2 cellular contexts compared by ENCODE assay signal in the genomic region with DNA sequence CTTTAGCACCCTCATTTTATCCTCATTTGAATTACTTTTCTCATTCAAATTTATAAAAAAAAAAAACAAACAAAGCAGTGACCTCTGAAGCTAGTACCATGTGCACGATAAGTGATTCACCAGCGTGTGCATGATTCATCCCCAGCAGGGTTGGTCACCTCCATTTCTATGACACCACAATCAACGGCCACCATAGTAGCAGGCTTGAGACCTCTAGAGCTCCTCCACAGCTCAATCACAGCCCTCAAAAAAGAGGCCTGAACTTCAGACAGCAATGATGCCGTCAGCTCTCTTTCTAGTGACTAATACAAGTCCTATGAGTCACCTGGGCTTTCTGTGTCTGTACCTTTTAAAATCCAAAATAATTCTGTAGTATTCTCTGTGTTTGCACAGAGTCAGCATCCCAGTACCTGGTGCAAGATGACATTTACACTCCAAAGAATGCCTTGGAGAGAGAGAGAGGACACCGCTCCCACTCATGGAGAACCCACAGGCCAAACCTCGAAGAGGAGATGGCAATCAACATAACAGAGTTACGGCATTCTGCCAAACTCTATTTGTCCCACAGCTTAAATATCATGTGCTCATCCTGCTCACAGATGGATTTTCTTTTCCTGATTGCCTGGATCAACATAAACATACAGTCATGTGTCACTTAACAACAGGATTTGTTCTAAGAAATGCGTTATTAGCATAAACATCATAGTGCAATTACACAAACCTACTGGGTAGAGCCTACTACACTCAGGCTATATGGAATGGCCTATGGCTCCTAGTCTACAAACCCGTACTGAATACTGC.
TF ChIP-seq lines count a peak whose summit lies in the region.

No MANE protein-coding gene starts in this region.

TF ChIP-seq in HEK293, 187 proteins besides CTCF, POLR2A, EP300 and RAD21 (continued from another document and continues in another):
- TF ChIP-seq BCL11A (tag by site-specific recombination; IDR thresholded peaks at IDR 0.05; ENCODE audit: low read depth) (peak; percentile 16; the same call in 1 of the 2 replicates), ZNF560 (tag by site-specific recombination; IDR thresholded peaks at IDR 0.05; ENCODE audit: borderline replicate concordance) (no peak), ZNF558 (tag by site-specific recombination; IDR thresholded peaks at IDR 0.05) (0 out of 2 replicates have a peak, but pooled peaks have one; percentile 13), ZNF24 (tag by site-specific recombination; IDR thresholded peaks at IDR 0.05) (no peak), YY2 (tag by site-specific recombination; IDR thresholded peaks at IDR 0.05) (peak; percentile 47; the same call in 1 of the 2 replicates), ZNF366 (tag by site-specific recombination; conservative IDR thresholded peaks at IDR 0.05) (peak; percentile 77), GLIS2 (tag by site-specific recombination; IDR thresholded peaks at IDR 0.05) (peak; percentile 38; the same call in 1 of the 2 replicates), SCRT1 (tag by site-specific recombination; IDR thresholded peaks at IDR 0.05; ENCODE audit: borderline replicate concordance) (no peak), FEZF1 (tag by site-specific recombination; IDR thresholded peaks at IDR 0.05) (0 out of 2 replicates have a peak, but pooled peaks have one; percentile 30), ZNF600 (tag by site-specific recombination; IDR thresholded peaks at IDR 0.05) (peak; percentile 61), SP7 (tag by site-specific recombination; IDR thresholded peaks at IDR 0.05) (peak; percentile 56; the same call in 1 of the 2 replicates), ZNF132 (tag by site-specific recombination; IDR thresholded peaks at IDR 0.05; ENCODE audit: borderline replicate concordance) (no peak), GLI2 (tag by site-specific recombination; IDR thresholded peaks at IDR 0.05; ENCODE audit: borderline replicate concordance, low read depth) (no peak; the same call in 1 of the 2 replicates), ZNF843 (tag by site-specific recombination; IDR thresholded peaks at IDR 0.05) (peak; percentile 70; the same call in 1 of the 2 replicates), ZNF660 (tag by site-specific recombination; IDR thresholded peaks at IDR 0.05) (0 out of 2 replicates have a peak, but pooled peaks have one; percentile 29), SALL2 (tag by site-specific recombination; IDR thresholded peaks at IDR 0.05; ENCODE audit: borderline replicate concordance) (no peak), ZNF626 (tag by site-specific recombination; IDR thresholded peaks at IDR 0.05) (no peak)
- TF ChIP-seq, protein P1, sequence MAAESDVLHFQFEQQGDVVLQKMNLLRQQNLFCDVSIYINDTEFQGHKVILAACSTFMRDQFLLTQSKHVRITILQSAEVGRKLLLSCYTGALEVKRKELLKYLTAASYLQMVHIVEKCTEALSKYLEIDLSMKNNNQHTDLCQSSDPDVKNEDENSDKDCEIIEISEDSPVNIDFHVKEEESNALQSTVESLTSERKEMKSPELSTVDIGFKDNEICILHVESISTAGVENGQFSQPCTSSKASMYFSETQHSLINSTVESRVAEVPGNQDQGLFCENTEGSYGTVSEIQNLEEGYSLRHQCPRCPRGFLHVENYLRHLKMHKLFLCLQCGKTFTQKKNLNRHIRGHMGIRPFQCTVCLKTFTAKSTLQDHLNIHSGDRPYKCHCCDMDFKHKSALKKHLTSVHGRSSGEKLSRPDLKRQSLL (tag by site-specific recombination; IDR thresholded peaks at IDR 0.05) = peak; percentile 92
- TF ChIP-seq, protein P2, sequence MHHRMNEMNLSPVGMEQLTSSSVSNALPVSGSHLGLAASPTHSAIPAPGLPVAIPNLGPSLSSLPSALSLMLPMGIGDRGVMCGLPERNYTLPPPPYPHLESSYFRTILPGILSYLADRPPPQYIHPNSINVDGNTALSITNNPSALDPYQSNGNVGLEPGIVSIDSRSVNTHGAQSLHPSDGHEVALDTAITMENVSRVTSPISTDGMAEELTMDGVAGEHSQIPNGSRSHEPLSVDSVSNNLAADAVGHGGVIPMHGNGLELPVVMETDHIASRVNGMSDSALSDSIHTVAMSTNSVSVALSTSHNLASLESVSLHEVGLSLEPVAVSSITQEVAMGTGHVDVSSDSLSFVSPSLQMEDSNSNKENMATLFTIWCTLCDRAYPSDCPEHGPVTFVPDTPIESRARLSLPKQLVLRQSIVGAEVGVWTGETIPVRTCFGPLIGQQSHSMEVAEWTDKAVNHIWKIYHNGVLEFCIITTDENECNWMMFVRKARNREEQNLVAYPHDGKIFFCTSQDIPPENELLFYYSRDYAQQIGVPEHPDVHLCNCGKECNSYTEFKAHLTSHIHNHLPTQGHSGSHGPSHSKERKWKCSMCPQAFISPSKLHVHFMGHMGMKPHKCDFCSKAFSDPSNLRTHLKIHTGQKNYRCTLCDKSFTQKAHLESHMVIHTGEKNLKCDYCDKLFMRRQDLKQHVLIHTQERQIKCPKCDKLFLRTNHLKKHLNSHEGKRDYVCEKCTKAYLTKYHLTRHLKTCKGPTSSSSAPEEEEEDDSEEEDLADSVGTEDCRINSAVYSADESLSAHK (tag by site-specific recombination; IDR thresholded peaks at IDR 0.05) = no peak
- TF ChIP-seq, protein P3, sequence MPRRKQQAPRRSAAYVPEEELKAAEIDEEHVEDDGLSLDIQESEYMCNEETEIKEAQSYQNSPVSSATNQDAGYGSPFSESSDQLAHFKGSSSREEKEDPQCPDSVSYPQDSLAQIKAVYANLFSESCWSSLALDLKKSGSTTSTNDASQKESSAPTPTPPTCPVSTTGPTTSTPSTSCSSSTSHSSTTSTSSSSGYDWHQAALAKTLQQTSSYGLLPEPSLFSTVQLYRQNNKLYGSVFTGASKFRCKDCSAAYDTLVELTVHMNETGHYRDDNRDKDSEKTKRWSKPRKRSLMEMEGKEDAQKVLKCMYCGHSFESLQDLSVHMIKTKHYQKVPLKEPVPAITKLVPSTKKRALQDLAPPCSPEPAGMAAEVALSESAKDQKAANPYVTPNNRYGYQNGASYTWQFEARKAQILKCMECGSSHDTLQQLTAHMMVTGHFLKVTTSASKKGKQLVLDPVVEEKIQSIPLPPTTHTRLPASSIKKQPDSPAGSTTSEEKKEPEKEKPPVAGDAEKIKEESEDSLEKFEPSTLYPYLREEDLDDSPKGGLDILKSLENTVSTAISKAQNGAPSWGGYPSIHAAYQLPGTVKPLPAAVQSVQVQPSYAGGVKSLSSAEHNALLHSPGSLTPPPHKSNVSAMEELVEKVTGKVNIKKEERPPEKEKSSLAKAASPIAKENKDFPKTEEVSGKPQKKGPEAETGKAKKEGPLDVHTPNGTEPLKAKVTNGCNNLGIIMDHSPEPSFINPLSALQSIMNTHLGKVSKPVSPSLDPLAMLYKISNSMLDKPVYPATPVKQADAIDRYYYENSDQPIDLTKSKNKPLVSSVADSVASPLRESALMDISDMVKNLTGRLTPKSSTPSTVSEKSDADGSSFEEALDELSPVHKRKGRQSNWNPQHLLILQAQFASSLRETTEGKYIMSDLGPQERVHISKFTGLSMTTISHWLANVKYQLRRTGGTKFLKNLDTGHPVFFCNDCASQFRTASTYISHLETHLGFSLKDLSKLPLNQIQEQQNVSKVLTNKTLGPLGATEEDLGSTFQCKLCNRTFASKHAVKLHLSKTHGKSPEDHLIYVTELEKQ (tag by site-specific recombination; IDR thresholded peaks at IDR 0.05; ENCODE audit: borderline replicate concordance) = no peak

TF ChIP-seq in HepG2, 621 proteins besides CTCF, POLR2A, EP300 and RAD21 (continued from another document):
- TF ChIP-seq ZNF496 (CRISPR knock-in tag; IDR thresholded peaks at IDR 0.05; ENCODE audit: insufficient replicate concordance) (no peak), CREB1 (IDR thresholded peaks at IDR 0.05) (peak; percentile 40), CREB1 (CRISPR knock-in tag; IDR thresholded peaks at IDR 0.05) (no peak), FOSL2 (CRISPR knock-in tag; IDR thresholded peaks at IDR 0.05) (peak; percentile 46), ZNF253 (CRISPR knock-in tag; IDR thresholded peaks at IDR 0.05; ENCODE audit: borderline replicate concordance) (no peak)
- TF ChIP-seq, protein P4, sequence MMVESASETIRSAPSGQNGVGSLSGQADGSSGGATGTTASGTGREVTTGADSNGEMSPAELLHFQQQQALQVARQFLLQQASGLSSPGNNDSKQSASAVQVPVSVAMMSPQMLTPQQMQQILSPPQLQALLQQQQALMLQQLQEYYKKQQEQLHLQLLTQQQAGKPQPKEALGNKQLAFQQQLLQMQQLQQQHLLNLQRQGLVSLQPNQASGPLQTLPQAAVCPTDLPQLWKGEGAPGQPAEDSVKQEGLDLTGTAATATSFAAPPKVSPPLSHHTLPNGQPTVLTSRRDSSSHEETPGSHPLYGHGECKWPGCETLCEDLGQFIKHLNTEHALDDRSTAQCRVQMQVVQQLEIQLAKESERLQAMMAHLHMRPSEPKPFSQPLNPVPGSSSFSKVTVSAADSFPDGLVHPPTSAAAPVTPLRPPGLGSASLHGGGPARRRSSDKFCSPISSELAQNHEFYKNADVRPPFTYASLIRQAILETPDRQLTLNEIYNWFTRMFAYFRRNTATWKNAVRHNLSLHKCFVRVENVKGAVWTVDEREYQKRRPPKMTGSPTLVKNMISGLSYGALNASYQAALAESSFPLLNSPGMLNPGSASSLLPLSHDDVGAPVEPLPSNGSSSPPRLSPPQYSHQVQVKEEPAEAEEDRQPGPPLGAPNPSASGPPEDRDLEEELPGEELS (CRISPR knock-in tag; IDR thresholded peaks at IDR 0.05) = no peak
- TF ChIP-seq, protein P5, sequence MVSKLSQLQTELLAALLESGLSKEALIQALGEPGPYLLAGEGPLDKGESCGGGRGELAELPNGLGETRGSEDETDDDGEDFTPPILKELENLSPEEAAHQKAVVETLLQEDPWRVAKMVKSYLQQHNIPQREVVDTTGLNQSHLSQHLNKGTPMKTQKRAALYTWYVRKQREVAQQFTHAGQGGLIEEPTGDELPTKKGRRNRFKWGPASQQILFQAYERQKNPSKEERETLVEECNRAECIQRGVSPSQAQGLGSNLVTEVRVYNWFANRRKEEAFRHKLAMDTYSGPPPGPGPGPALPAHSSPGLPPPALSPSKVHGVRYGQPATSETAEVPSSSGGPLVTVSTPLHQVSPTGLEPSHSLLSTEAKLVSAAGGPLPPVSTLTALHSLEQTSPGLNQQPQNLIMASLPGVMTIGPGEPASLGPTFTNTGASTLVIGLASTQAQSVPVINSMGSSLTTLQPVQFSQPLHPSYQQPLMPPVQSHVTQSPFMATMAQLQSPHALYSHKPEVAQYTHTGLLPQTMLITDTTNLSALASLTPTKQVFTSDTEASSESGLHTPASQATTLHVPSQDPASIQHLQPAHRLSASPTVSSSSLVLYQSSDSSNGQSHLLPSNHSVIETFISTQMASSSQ (IDR thresholded peaks at IDR 0.05; ENCODE audit: low read depth) = no peak
- TF ChIP-seq, protein P5 (CRISPR knock-in tag; IDR thresholded peaks at IDR 0.05; ENCODE audit: borderline replicate concordance) = no peak
- TF ChIP-seq, protein P6, sequence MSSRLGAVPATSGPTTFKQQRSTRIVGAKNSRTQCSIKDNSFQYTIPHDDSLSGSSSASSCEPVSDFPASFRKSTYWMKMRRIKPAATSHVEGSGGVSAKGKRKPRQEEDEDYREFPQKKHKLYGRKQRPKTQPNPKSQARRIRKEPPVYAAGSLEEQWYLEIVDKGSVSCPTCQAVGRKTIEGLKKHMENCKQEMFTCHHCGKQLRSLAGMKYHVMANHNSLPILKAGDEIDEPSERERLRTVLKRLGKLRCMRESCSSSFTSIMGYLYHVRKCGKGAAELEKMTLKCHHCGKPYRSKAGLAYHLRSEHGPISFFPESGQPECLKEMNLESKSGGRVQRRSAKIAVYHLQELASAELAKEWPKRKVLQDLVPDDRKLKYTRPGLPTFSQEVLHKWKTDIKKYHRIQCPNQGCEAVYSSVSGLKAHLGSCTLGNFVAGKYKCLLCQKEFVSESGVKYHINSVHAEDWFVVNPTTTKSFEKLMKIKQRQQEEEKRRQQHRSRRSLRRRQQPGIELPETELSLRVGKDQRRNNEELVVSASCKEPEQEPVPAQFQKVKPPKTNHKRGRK (CRISPR knock-in tag; IDR thresholded peaks at IDR 0.05) = no peak
